8 cellular contexts compared by ENCODE assay signal in genomic region chr13:32791545-32792172, GRCh38.
A peak's percentile ranks its signal among the peaks of the same experiment; 100 is the strongest.
DNase-seq lines count a peak whose midpoint lies in the region; ATAC-seq and TF ChIP-seq lines count a peak whose summit lies in the region.

No MANE protein-coding gene starts in this region.

- no peak overlapping the region for H2AFZ ChIP-seq in GM23338

- intact Hi-C loops in naive thymus-derived CD4-positive, alpha-beta T cell (cut with micrococcal nuclease) = loop anchor here (1.0 to 5.0 kb wide), 9 partner anchors 8 to 751 kb away; partner anchors contain the start of genes N4BP2L2 (in 1 of the 2) and PDS5B (in 1 of the 2)

- H3K27me3 Mint-ChIP-seq in GM23338 (ENCODE audit: insufficient read depth, low read depth, poor library complexity) = no peaks in the 10 kb centered on the region
- no peaks in the 10 kb centered on the region for H3K27me3 Mint-ChIP-seq in naive thymus-derived CD4-positive, alpha-beta T cell

- no peaks in the 10 kb centered on the region for H3K4me1 ChIP-seq in GM23338 (ENCODE audit: insufficient read depth)
- peaks cover 0 to 28% of the 10 kb centered on the region in 2 donors for H3K4me1 ChIP-seq in naive thymus-derived CD4-positive, alpha-beta T cell (ENCODE audit: control insufficient read depth in 2 of 2, insufficient read depth in 2 of 2, low read length in 2 of 2)

- H3K36me3 ChIP-seq in GM23338 (ENCODE audit: insufficient read depth) = no peaks in the 10 kb centered on the region
- H3K36me3 ChIP-seq in naive thymus-derived CD4-positive, alpha-beta T cell (ENCODE audit: control insufficient read depth in 2 of 3, insufficient read depth in 3 of 3, low read length in 3 of 3) = no peaks in the 10 kb centered on the region

- POLR2A ChIA-PET in naive thymus-derived CD4-positive, alpha-beta T cell (lab: Charles Lee) = interaction anchor here (1.2 to 1.9 kb wide), 2 partner anchors 9 to 11 kb away, joined by 3 to 5 read pairs; no protein-coding TSS in a partner anchor

- DNase-seq in activated CD4-positive, CD25-positive, alpha-beta regulatory T cell treated with anti-CD3 and anti-CD28 coated beads, Interleukin-2, amount 50 U/mL, for 72 hours = no peak
- DNase-seq in GM23338 (ENCODE audit: low spot score) (no peak), NCI-H69 (lab: John Stamatoyannopoulos, UW) (peak; percentile 35), AG08395 (ENCODE audit: low spot score) (no peak), NCI-H2227 (lab: John Stamatoyannopoulos, UW; ENCODE audit: unreplicated experiment) (no peak), NCI-H1105 (lab: John Stamatoyannopoulos, UW) (no peak)
- peak in 7 of 9 donors; percentile 35 to 61 (median 47) for DNase-seq in naive thymus-derived CD4-positive, alpha-beta T cell

- H3K36me3 Mint-ChIP-seq in GM23338 (ENCODE audit: low read depth) = no peaks in the 10 kb centered on the region
- H3K36me3 Mint-ChIP-seq in naive thymus-derived CD4-positive, alpha-beta T cell = peaks cover 0 to 27% (median 8%) of the 10 kb centered on the region in 5 donors

- no peaks in the 10 kb centered on the region for H4K20me1 ChIP-seq in GM23338 (replicated peaks; ENCODE audit: insufficient read depth)

- H3K4me1 Mint-ChIP-seq in GM23338 = peaks cover 11% of the 10 kb centered on the region
- peaks cover 25 to 64% (median 50%) of the 10 kb centered on the region in 7 donors for H3K4me1 Mint-ChIP-seq in naive thymus-derived CD4-positive, alpha-beta T cell

- no peak overlapping the region for H3K27ac ChIP-seq in GM23338 (ENCODE audit: low read depth)
- peak overlapping the region; percentile 55 for H3K27ac ChIP-seq in naive thymus-derived CD4-positive, alpha-beta T cell (ENCODE audit: low read depth, low read length)

- H3K27me3 ChIP-seq in GM23338 (ENCODE audit: insufficient read depth) = no peaks in the 10 kb centered on the region
- H3K27me3 ChIP-seq in naive thymus-derived CD4-positive, alpha-beta T cell (ENCODE audit: control insufficient read depth in 2 of 2, insufficient read depth in 2 of 2, low read length in 2 of 2) = no peaks in the 10 kb centered on the region

- no peaks in the 10 kb centered on the region for H3K9me3 Mint-ChIP-seq in GM23338
- H3K9me3 Mint-ChIP-seq in naive thymus-derived CD4-positive, alpha-beta T cell = peaks cover 0 to 10% (median 1%) of the 10 kb centered on the region in 11 donors

- peak; percentile 55 to 58 for ATAC-seq in activated CD4-positive, CD25-positive, alpha-beta regulatory T cell treated with anti-CD3 and anti-CD28 coated beads, Interleukin-2, amount 50 U/mL, for 24 hours
- no peak for ATAC-seq in GM23338
- ATAC-seq in naive thymus-derived CD4-positive, alpha-beta T cell = peak; percentile 82

- H3K79me2 ChIP-seq in GM23338 (replicated peaks; ENCODE audit: insufficient read depth) = no peaks in the 10 kb centered on the region

- no peaks in the 10 kb centered on the region for H3K9me3 ChIP-seq in naive thymus-derived CD4-positive, alpha-beta T cell (ENCODE audit: control insufficient read depth in 2 of 3, low read length in 3 of 3)

- H3F3A ChIP-seq in GM23338 (replicated peaks; ENCODE audit: low read depth) = no peaks in the 10 kb centered on the region

- no peak overlapping the region for H3K4me2 ChIP-seq in GM23338

- 0 out of 2 replicates have a peak overlapping the region, but pooled peaks have one; percentile 22 for H3K27ac Mint-ChIP-seq in GM23338
- peak overlapping the region; percentile 77 to 96 (median 90) for H3K27ac Mint-ChIP-seq in naive thymus-derived CD4-positive, alpha-beta T cell

- CTCF ChIA-PET in naive thymus-derived CD4-positive, alpha-beta T cell (lab: Charles Lee) = no interaction called here

- no peak for TF ChIP-seq CTCF in GM23338 (conservative IDR thresholded peaks at IDR 0.05; ENCODE audit: low read depth in 2 of 2)

- H3K9me2 ChIP-seq in GM23338 (ENCODE audit: insufficient read depth) = no peaks in the 10 kb centered on the region

- no peak overlapping the region for H3K4me3 ChIP-seq in GM23338
- H3K4me3 ChIP-seq in naive thymus-derived CD4-positive, alpha-beta T cell (ENCODE audit: low read length) = no peak overlapping the region

- no peak overlapping the region for H3K4me3 Mint-ChIP-seq in GM23338
- peak overlapping the region; percentile 14 to 75 (median 59) for H3K4me3 Mint-ChIP-seq in naive thymus-derived CD4-positive, alpha-beta T cell

TF ChIP-seq in GM23338, 12 proteins besides CTCF, POLR2A, EP300 and RAD21:
- TF ChIP-seq POLR2AphosphoS5 (IDR thresholded peaks at IDR 0.05; ENCODE audit: low read depth) = no peak

Comparison
In these comparisons a context has a peak if more than half of its experiments do, and no peak if none do; other contexts are left out.
1. DNase-seq: peak in NCI-H69 (single experiment) and naive thymus-derived CD4-positive, alpha-beta T cell (7 of 9); none in activated CD4-positive, CD25-positive, alpha-beta regulatory T cell treated with anti-CD3 and anti-CD28 coated beads, Interleukin-2, amount 50 U/mL, for 72 hours (single experiment), GM23338 (single experiment), AG08395 (single experiment), NCI-H2227 (single experiment) and NCI-H1105 (single experiment).